1 cellular context compared by ENCODE assay signal in the genomic region with DNA sequence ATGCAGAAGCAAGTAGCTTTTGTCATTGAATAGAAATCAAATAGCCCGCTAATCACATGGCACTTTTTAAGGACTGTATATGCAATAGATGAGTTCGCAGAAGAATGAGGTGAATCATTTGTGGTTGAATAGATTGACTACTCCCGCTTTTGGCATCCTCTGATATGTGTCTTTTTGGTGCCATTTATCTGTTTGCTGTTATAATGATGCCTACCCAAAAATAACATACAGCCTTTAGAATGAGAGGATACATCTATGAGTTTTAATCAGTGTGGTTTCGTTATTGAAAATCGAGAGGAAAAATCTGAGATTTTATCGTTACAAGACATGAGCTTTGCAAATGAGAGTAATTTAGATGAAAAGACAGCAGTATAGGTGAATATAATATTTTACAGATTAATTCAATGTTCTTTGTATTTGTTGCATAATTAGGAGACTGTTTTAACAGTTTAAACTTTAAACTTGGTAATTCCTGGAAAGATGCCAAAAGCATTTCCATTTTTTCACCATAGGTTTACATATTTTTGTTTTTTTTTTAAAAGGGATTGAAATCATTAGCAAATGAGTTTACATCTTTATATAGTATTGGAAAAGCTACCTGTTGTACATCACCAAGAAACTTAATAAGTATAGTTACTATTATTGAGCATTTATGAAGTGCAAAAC.
TF ChIP-seq lines count a peak whose summit lies in the region.

No MANE protein-coding gene starts in this region.

TF ChIP-seq in K562, 482 proteins besides CTCF, POLR2A, EP300 and RAD21 (continued from another document):
- TF ChIP-seq, protein P1, sequence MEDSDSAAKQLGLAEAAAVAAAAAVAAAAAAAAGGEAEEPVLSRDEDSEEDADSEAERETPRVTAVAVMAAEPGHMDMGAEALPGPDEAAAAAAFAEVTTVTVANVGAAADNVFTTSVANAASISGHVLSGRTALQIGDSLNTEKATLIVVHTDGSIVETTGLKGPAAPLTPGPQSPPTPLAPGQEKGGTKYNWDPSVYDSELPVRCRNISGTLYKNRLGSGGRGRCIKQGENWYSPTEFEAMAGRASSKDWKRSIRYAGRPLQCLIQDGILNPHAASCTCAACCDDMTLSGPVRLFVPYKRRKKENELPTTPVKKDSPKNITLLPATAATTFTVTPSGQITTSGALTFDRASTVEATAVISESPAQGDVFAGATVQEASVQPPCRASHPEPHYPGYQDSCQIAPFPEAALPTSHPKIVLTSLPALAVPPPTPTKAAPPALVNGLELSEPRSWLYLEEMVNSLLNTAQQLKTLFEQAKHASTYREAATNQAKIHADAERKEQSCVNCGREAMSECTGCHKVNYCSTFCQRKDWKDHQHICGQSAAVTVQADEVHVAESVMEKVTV (CRISPR knock-in tag; IDR thresholded peaks at IDR 0.05) = no peak
- peak in 1 of 2 experiments; percentile 31; a peak in 1 of 4 replicates for TF ChIP-seq SIN3A (IDR thresholded peaks at IDR 0.05; ENCODE audit: borderline replicate concordance in 2 of 2, control insufficient read depth in 1 of 2, low read depth in 2 of 2, low read length in 2 of 2)
- no peak for TF ChIP-seq BCOR (IDR thresholded peaks at IDR 0.05)
- peak; percentile 10; the same call in 1 of the 2 replicates for TF ChIP-seq MECOM (CRISPR knock-in tag; IDR thresholded peaks at IDR 0.05)
- no peak for TF ChIP-seq HNRNPK (IDR thresholded peaks at IDR 0.05; ENCODE audit: low read depth, low read length, poor library complexity, severe bottlenecking)
- TF ChIP-seq NFYB (IDR thresholded peaks at IDR 0.05; ENCODE audit: extremely low read depth, insufficient read length) = no peak
- TF ChIP-seq, protein P2, sequence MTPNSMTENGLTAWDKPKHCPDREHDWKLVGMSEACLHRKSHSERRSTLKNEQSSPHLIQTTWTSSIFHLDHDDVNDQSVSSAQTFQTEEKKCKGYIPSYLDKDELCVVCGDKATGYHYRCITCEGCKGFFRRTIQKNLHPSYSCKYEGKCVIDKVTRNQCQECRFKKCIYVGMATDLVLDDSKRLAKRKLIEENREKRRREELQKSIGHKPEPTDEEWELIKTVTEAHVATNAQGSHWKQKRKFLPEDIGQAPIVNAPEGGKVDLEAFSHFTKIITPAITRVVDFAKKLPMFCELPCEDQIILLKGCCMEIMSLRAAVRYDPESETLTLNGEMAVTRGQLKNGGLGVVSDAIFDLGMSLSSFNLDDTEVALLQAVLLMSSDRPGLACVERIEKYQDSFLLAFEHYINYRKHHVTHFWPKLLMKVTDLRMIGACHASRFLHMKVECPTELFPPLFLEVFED (CRISPR knock-in tag; conservative IDR thresholded peaks at IDR 0.05) = no peak
- peak; percentile 6 for TF ChIP-seq TAF9B (IDR thresholded peaks at IDR 0.05; ENCODE audit: partially characterized antibody)
- no peak for TF ChIP-seq MIER1 (IDR thresholded peaks at IDR 0.05; ENCODE audit: low read depth)
- TF ChIP-seq, protein P3, sequence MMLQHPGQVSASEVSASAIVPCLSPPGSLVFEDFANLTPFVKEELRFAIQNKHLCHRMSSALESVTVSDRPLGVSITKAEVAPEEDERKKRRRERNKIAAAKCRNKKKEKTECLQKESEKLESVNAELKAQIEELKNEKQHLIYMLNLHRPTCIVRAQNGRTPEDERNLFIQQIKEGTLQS (IDR thresholded peaks at IDR 0.05) = peak; percentile 42; the same call in 1 of the 2 replicates
- TF ChIP-seq, protein P3 (CRISPR knock-in tag; conservative IDR thresholded peaks at IDR 0.05) = no peak
- TF ChIP-seq NCOA4 (IDR thresholded peaks at IDR 0.05; ENCODE audit: partially characterized antibody) = no peak
- TF ChIP-seq, protein P4, sequence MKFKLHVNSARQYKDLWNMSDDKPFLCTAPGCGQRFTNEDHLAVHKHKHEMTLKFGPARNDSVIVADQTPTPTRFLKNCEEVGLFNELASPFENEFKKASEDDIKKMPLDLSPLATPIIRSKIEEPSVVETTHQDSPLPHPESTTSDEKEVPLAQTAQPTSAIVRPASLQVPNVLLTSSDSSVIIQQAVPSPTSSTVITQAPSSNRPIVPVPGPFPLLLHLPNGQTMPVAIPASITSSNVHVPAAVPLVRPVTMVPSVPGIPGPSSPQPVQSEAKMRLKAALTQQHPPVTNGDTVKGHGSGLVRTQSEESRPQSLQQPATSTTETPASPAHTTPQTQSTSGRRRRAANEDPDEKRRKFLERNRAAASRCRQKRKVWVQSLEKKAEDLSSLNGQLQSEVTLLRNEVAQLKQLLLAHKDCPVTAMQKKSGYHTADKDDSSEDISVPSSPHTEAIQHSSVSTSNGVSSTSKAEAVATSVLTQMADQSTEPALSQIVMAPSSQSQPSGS (CRISPR knock-in tag; IDR thresholded peaks at IDR 0.05) = no peak
- no peak for TF ChIP-seq NEUROD1 (IDR thresholded peaks at IDR 0.05; ENCODE audit: borderline replicate concordance, low read depth, low read length, partially characterized antibody)
- TF ChIP-seq NCOA2 (IDR thresholded peaks at IDR 0.05; ENCODE audit: partially characterized antibody in 2 of 2) = no peak
- TF ChIP-seq HDAC6 (IDR thresholded peaks at IDR 0.05; ENCODE audit: low read depth, low read length) = no peak
- no peak for TF ChIP-seq SMARCA4 (IDR thresholded peaks at IDR 0.05)
- no peak for TF ChIP-seq ZBTB8A (IDR thresholded peaks at IDR 0.05; ENCODE audit: partially characterized antibody)
- TF ChIP-seq JUND (IDR thresholded peaks at IDR 0.05; ENCODE audit: borderline replicate concordance, low read depth, low read length) = peak; percentile 45; the same call in 1 of the 2 replicates
- peak; percentile 12; the same call in 1 of the 3 replicates for TF ChIP-seq JUND (tag; IDR thresholded peaks at IDR 0.05; ENCODE audit: borderline replicate concordance, low read depth, low read length)
- peak; percentile 35; the same call in 1 of the 2 replicates for TF ChIP-seq NFE2 (IDR thresholded peaks at IDR 0.05; ENCODE audit: low read depth)
- TF ChIP-seq, protein P5, sequence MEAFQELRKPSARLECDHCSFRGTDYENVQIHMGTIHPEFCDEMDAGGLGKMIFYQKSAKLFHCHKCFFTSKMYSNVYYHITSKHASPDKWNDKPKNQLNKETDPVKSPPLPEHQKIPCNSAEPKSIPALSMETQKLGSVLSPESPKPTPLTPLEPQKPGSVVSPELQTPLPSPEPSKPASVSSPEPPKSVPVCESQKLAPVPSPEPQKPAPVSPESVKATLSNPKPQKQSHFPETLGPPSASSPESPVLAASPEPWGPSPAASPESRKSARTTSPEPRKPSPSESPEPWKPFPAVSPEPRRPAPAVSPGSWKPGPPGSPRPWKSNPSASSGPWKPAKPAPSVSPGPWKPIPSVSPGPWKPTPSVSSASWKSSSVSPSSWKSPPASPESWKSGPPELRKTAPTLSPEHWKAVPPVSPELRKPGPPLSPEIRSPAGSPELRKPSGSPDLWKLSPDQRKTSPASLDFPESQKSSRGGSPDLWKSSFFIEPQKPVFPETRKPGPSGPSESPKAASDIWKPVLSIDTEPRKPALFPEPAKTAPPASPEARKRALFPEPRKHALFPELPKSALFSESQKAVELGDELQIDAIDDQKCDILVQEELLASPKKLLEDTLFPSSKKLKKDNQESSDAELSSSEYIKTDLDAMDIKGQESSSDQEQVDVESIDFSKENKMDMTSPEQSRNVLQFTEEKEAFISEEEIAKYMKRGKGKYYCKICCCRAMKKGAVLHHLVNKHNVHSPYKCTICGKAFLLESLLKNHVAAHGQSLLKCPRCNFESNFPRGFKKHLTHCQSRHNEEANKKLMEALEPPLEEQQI (IDR thresholded peaks at IDR 0.05) = no peak
TF ChIP-seq in K562: peak in this region for 17.
